In the genomic region with DNA sequence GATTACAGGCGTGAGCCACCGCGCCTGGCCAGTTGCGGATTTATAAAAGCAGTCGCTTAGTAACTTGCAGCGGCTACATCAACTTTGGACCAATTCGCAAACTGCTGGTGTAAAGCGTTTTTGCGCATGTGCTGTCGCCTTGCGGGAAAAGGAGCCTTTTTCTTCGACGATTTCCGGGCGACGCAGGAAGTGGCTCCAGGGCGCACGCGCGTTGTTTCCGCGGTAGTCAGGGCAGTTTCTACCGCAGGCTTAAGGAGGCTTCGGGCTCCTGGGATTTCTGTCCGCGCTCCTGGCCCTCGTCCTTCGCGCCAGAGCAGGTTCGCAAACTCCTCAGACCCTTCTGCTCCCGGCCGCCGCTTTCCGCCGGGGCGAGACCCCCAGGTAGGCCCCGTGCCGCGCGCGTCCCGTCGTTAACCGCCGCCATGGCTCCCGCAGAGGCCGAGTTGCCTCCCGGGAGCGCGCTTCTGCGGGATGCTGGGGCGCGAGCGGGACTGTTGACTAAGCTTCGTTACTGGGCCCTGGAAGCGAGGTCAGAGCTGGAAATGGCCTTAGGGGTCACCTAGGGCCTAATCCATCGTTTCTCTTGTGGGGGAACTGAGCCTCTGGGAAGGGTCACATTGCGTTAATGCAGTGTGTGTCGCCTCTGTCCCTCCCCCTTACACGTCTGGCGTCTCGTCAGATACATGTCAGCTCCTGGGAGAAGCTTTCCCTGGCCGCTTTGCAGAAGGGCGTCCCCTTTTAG, we compare ENCODE assay signal across 1 cellular context.
TF ChIP-seq lines count a peak whose summit lies in the region.

Gene RAE1, plus strand, starts transcription at position 214 of the 742 bp plus-strand sequence. CDS start 2,784 bp downstream, outside the sequence.

TF ChIP-seq in K562, 482 proteins besides CTCF, POLR2A, EP300 and RAD21 (continued from another document and continues in another):
- TF ChIP-seq, protein P1, sequence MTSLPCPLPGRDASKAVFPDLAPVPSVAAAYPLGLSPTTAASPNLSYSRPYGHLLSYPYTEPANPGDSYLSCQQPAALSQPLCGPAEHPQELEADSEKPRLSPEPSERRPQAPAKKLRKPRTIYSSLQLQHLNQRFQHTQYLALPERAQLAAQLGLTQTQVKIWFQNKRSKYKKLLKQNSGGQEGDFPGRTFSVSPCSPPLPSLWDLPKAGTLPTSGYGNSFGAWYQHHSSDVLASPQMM (CRISPR knock-in tag; IDR thresholded peaks at IDR 0.05) = no peak
- peak; percentile 62; the same call in 1 of the 2 replicates for TF ChIP-seq NFRKB (IDR thresholded peaks at IDR 0.05; ENCODE audit: low read depth)
- TF ChIP-seq ZBTB40 (IDR thresholded peaks at IDR 0.05) = peak; percentile 94
- TF ChIP-seq ZBTB40 (CRISPR knock-in tag; IDR thresholded peaks at IDR 0.05) = no peak
- TF ChIP-seq, protein P2, sequence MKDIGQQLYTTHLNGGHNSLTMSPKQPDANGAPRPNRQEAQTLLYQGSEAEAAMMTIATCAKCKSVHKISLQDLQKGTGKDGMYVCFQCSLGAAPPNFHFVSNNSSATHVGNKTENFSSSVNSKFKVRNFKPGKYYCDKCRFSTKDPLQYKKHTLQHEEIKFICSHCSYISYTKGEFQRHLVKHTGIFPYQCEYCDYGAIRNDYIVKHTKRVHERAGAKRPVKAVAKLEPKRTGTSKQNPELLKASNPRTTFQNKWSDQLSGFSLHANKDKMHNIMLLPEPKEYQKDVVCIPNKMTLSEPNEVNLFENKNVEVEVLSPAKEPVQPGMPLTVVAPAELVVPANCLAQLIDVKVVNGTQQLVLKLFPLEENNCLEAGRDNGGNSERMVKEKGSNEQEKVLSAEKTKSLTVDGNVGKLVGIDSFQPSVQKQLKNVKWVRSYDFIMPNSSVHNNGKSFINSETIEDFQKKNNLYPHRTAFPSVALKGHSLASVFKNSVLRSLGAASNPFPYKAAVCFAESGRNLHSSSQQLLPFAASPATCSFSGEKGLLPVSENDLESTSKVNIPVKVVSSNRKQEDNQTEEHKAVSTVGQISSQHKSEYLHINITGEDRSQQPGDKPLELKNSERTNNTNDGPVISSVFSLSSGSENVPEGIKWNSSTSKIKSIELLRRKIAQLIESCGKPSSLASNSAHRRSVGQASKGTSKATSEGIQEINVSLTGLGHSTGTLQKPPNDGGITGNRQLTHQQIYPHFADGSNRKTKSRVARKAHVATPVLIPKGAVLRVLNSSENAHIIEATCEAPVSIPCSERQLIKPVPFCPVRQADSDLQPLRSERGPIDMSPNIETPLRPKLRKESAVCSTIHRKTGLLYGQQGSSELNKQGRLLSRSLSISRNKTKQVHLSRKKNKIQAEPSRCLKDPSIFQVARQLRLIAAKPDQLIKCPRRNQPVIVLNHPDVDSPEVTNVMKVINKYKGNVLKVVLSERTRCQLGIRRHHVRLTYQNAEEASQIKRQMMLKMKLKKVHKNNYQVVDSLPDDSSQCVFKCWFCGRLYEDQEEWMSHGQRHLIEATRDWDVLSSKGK (CRISPR knock-in tag; IDR thresholded peaks at IDR 0.05) = no peak
- TF ChIP-seq ZSCAN29 (IDR thresholded peaks at IDR 0.05) = no peak
- peak; percentile 89 for TF ChIP-seq POLR2G (IDR thresholded peaks at IDR 0.05; ENCODE audit: low read depth, low read length)
- TF ChIP-seq NCOA2 (IDR thresholded peaks at IDR 0.05; ENCODE audit: partially characterized antibody in 2 of 2) = no peak
- no peak for TF ChIP-seq XRCC3 (IDR thresholded peaks at IDR 0.05)
- no peak for TF ChIP-seq ZNF830 (CRISPR knock-in tag; IDR thresholded peaks at IDR 0.05)
- no peak for TF ChIP-seq DACH1 (IDR thresholded peaks at IDR 0.05; ENCODE audit: partially characterized antibody)
- TF ChIP-seq CXXC5 (CRISPR knock-in tag; IDR thresholded peaks at IDR 0.05) = peak; percentile 73
- TF ChIP-seq, protein P3, sequence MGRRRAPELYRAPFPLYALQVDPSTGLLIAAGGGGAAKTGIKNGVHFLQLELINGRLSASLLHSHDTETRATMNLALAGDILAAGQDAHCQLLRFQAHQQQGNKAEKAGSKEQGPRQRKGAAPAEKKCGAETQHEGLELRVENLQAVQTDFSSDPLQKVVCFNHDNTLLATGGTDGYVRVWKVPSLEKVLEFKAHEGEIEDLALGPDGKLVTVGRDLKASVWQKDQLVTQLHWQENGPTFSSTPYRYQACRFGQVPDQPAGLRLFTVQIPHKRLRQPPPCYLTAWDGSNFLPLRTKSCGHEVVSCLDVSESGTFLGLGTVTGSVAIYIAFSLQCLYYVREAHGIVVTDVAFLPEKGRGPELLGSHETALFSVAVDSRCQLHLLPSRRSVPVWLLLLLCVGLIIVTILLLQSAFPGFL (CRISPR knock-in tag; IDR thresholded peaks at IDR 0.05) = no peak
- TF ChIP-seq WHSC1 (IDR thresholded peaks at IDR 0.05; ENCODE audit: low read length) = no peak
- TF ChIP-seq RBM17 (IDR thresholded peaks at IDR 0.05; ENCODE audit: borderline replicate concordance, low read depth, low read length) = no peak
- peak; percentile 90 for TF ChIP-seq MTA1 (IDR thresholded peaks at IDR 0.05; ENCODE audit: borderline replicate concordance)
- TF ChIP-seq CHD4 (IDR thresholded peaks at IDR 0.05; ENCODE audit: insufficient read depth, insufficient replicate concordance, low read depth, low read length, poor library complexity, severe bottlenecking) = no peak
- TF ChIP-seq THRAP3 (IDR thresholded peaks at IDR 0.05; ENCODE audit: borderline replicate concordance) = no peak
- no peak for TF ChIP-seq CREB3 (tag; conservative IDR thresholded peaks at IDR 0.05; ENCODE audit: low read depth)
- no peak for TF ChIP-seq GATA2 (CRISPR knock-in tag; IDR thresholded peaks at IDR 0.05)
- no peak for TF ChIP-seq SNIP1 (IDR thresholded peaks at IDR 0.05; ENCODE audit: low read depth)
- no peak for TF ChIP-seq AFF4 (CRISPR knock-in tag; IDR thresholded peaks at IDR 0.05)
- no peak for TF ChIP-seq ZFPM2 (CRISPR knock-in tag; IDR thresholded peaks at IDR 0.05)
- TF ChIP-seq HNRNPLL (IDR thresholded peaks at IDR 0.05; ENCODE audit: low read depth, low read length, poor library complexity, severe bottlenecking) = peak; percentile 70
- TF ChIP-seq CBFB (CRISPR knock-in tag; IDR thresholded peaks at IDR 0.05) = no peak
- no peak for TF ChIP-seq HES1 (IDR thresholded peaks at IDR 0.05; ENCODE audit: low read depth)
- no peak for TF ChIP-seq ZNF253 (CRISPR knock-in tag; conservative IDR thresholded peaks at IDR 0.05)
- TF ChIP-seq DMBX1 (CRISPR knock-in tag; IDR thresholded peaks at IDR 0.05; ENCODE audit: borderline replicate concordance) = no peak
- TF ChIP-seq ZNF780A (CRISPR knock-in tag; IDR thresholded peaks at IDR 0.05) = no peak
- TF ChIP-seq ZNF316 (IDR thresholded peaks at IDR 0.05) = no peak
- TF ChIP-seq, protein P4, sequence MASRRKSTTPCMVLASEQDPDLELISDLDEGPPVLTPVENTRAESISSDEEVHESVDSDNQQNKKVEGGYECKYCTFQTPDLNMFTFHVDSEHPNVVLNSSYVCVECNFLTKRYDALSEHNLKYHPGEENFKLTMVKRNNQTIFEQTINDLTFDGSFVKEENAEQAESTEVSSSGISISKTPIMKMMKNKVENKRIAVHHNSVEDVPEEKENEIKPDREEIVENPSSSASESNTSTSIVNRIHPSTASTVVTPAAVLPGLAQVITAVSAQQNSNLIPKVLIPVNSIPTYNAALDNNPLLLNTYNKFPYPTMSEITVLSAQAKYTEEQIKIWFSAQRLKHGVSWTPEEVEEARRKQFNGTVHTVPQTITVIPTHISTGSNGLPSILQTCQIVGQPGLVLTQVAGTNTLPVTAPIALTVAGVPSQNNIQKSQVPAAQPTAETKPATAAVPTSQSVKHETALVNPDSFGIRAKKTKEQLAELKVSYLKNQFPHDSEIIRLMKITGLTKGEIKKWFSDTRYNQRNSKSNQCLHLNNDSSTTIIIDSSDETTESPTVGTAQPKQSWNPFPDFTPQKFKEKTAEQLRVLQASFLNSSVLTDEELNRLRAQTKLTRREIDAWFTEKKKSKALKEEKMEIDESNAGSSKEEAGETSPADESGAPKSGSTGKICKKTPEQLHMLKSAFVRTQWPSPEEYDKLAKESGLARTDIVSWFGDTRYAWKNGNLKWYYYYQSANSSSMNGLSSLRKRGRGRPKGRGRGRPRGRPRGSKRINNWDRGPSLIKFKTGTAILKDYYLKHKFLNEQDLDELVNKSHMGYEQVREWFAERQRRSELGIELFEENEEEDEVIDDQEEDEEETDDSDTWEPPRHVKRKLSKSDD (conservative IDR thresholded peaks at IDR 0.05; ENCODE audit: low read length) = no peak
- TF ChIP-seq MCM5 (IDR thresholded peaks at IDR 0.05; ENCODE audit: low read depth) = no peak
